In genomic region chr1:37323486-37324377, GRCh38 we compare ENCODE assay signal across 1 cellular context.
TF ChIP-seq lines count a peak whose summit lies in the region.

No MANE protein-coding gene starts in this region.

TF ChIP-seq in GM12878, 131 proteins besides CTCF, POLR2A, EP300 and RAD21:
- TF ChIP-seq ZNF592 (IDR thresholded peaks at IDR 0.05) = no peak
- TF ChIP-seq SMC3 (IDR thresholded peaks at IDR 0.05; ENCODE audit: borderline replicate concordance, low read length) = peak; percentile 88
